10 cellular contexts compared by ENCODE assay signal in the genomic region with DNA sequence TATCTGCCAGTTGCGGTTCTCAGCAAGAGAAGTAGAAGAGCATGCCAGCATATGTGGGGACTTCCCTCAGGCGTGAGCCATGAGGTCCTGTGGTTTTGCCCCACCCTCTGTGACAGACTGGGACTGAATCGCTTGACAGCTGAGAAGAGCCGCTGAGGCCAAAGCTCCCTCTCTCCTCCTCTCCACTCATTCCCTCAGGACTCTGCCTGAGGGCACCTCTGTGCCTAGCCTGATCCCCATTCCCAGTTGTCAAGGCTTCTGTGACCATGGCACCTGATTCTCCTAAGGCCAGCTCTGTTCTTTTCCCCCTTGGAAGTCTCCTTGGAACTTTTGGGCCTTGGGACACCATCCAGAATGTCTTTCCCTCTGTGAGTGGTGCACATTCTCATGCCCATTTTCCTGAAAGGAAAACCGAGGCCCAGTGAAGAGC. TPM values are rescaled to one million over a fixed set of nuclear protein-coding genes. Genes with fewer than 3 reads are reported as not detected.
DNase-seq lines count a peak whose midpoint lies in the region; ATAC-seq and TF ChIP-seq lines count a peak whose summit lies in the region.
"Had no signal": no experiment of that assay in that cellular context is flagged by ENCODE, and none has a peak within 500 bp of the region (broad histone marks: within the 10 kb centered on the region; RNA-seq: fewer than 3 reads in every experiment).

No MANE protein-coding gene starts in this region.

- no peak overlapping the region for H3K4me3 Mint-ChIP-seq in activated naive CD8-positive, alpha-beta T cell treated with anti-CD3 and anti-CD28 coated beads, Interleukin-2, amount 10 ng/mL, durations not matched to agents 7 days and 5 days

- intact Hi-C loops in Right ventricle myocardium inferior (cut with DNase I) (no loop called here), cardiac septum (cut with DNase I) (no loop called here), ovary (cut with DNase I) (no loop called here), stomach (cut with DNase I; ENCODE audit: low total_unique reads) (no loop called here)

- H3K36me3 Mint-ChIP-seq in activated naive CD8-positive, alpha-beta T cell treated with anti-CD3 and anti-CD28 coated beads, Interleukin-2, amount 10 ng/mL, durations not matched to agents 7 days and 5 days: no peaks in the 10 kb centered on the region

- no peaks in the 10 kb centered on the region for H3K9me3 ChIP-seq in ovary
- peaks cover 0 to 7% (median 0%) of the 10 kb centered on the region in 4 donors for H3K9me3 ChIP-seq in stomach

- ATAC-seq in Right ventricle myocardium inferior: peak; percentile 69
- ATAC-seq in activated naive CD8-positive, alpha-beta T cell treated with anti-CD3 and anti-CD28 coated beads, Interleukin-2, amount 10 ng/mL, durations not matched to agents 7 days and 5 days (ENCODE audit: low read depth): peak; percentile 73
- ATAC-seq in GM19328 (IDR thresholded peaks at IDR 0.05; ENCODE audit: unreplicated experiment): no peak

- no peak overlapping the region for H3K27ac Mint-ChIP-seq in activated naive CD8-positive, alpha-beta T cell treated with anti-CD3 and anti-CD28 coated beads, Interleukin-2, amount 10 ng/mL, durations not matched to agents 7 days and 5 days

- H3K9me3 Mint-ChIP-seq in activated naive CD8-positive, alpha-beta T cell treated with anti-CD3 and anti-CD28 coated beads, Interleukin-2, amount 10 ng/mL, durations not matched to agents 7 days and 5 days: no peaks in the 10 kb centered on the region

- H3K4me3 ChIP-seq in ovary: no peak overlapping the region
- no peak overlapping the region for H3K4me3 ChIP-seq in stomach
- H3K4me3 ChIP-seq: SJSA1 had no signal

- TF ChIP-seq CTCF in ovary (IDR thresholded peaks at IDR 0.05) (no peak), stomach (IDR thresholded peaks at IDR 0.05) (no peak)

- H3K4me1 ChIP-seq in ovary (ENCODE audit: insufficient read depth) (peaks cover 3% of the 10 kb centered on the region), stomach (no peaks in the 10 kb centered on the region)
- H3K4me1 ChIP-seq: SJSA1 had no signal

- no peaks in the 10 kb centered on the region for H3K27me3 ChIP-seq in ovary
- no peaks in the 10 kb centered on the region for H3K27me3 ChIP-seq in stomach
- H3K27me3 ChIP-seq: SJSA1 had no signal

- peaks cover under 1% of the 10 kb centered on the region for H3K27me3 Mint-ChIP-seq in activated naive CD8-positive, alpha-beta T cell treated with anti-CD3 and anti-CD28 coated beads, Interleukin-2, amount 10 ng/mL, durations not matched to agents 7 days and 5 days

- no peak overlapping the region for H3K27ac ChIP-seq in ovary
- H3K27ac ChIP-seq in stomach: no peak overlapping the region
- H3K27ac ChIP-seq: SJSA1 had no signal

- TF ChIP-seq EP300 in ovary (IDR thresholded peaks at IDR 0.05) (no peak), stomach (IDR thresholded peaks at IDR 0.05) (no peak)

- POLR2A ChIA-PET in activated naive CD8-positive, alpha-beta T cell treated with anti-CD3 and anti-CD28 coated beads, Interleukin-2, amount 10 ng/mL, durations not matched to agents 7 days and 5 days (lab: Charles Lee): no interaction called here

- H3K36me3 ChIP-seq in ovary (no peaks in the 10 kb centered on the region), stomach (no peaks in the 10 kb centered on the region)
- H3K36me3 ChIP-seq: SJSA1 had no signal

- no peak for TF ChIP-seq POLR2A in ovary (IDR thresholded peaks at IDR 0.05)
- no peak for TF ChIP-seq POLR2A in stomach (IDR thresholded peaks at IDR 0.05)

- H3K4me1 Mint-ChIP-seq in activated naive CD8-positive, alpha-beta T cell treated with anti-CD3 and anti-CD28 coated beads, Interleukin-2, amount 10 ng/mL, durations not matched to agents 7 days and 5 days: peaks cover 8% of the 10 kb centered on the region

- DNase-seq in Right ventricle myocardium inferior (ENCODE audit: missing footprints): no peak
- DNase-seq in cardiac septum (ENCODE audit: low spot score): no peak
- peak; percentile 79 for DNase-seq in OCI-M1 (lab: John Stamatoyannopoulos, UW)
- no peak for DNase-seq in activated naive CD8-positive, alpha-beta T cell treated with anti-CD3 and anti-CD28 coated beads, Interleukin-2, amount 10 ng/mL, durations not matched to agents 7 days and 5 days
- DNase-seq in stimulated activated CD4-positive, alpha-beta T cell treated with anti-CD3 and anti-CD28 coated beads, Interleukin-12 subunit alpha, Interleukin-12 subunit beta, amount 100 ng/mL, for 48 hours (ENCODE audit: low read depth in 2 of 3, low spot score in 1 of 3): peak; percentile 29 to 38 (median 31)
- no peak for DNase-seq in ovary
- no peak for DNase-seq in stomach

- 86 to 90% (median 86%) methylated on average over 5 of the region's 5 CpGs for WGBS in ovary, 3 donors
- WGBS in stomach, 5 donors: 37 to 63% (median 47%) methylated on average over 5 of the region's 5 CpGs

RNA-seq across cellular contexts. Expression of a gene that starts 27.0 kb away (rescaled TPM):
- total RNA-seq in Right ventricle myocardium inferior (2.5 TPM), cardiac septum (1.4 TPM), ovary (1 to 10 TPM; 1.3 to 6.5 (median 3.8) TPM), stomach (not detected)
- total RNA-seq in activated naive CD8-positive, alpha-beta T cell treated with anti-CD3 and anti-CD28 coated beads, Interleukin-2, amount 10 ng/mL, durations not matched to agents 7 days and 5 days: not detected
- polyA plus RNA-seq in ovary (1 to 10 TPM; 2.8 to 3.1 TPM), stomach (under 1 TPM in 2 of 3 donors, not detected in 1; 0.45 to 0.62 TPM)
- total RNA-seq: SJSA1 had no signal

RNA-seq across cellular contexts. Expression of a gene that starts 30.2 kb away (rescaled TPM):
- total RNA-seq in Right ventricle myocardium inferior (1.7 TPM), cardiac septum (1.3 TPM), ovary (under 1 TPM in 1 of 7 donors, not detected in 6; 0.15 TPM), stomach (not detected)
- not detected for total RNA-seq in activated naive CD8-positive, alpha-beta T cell treated with anti-CD3 and anti-CD28 coated beads, Interleukin-2, amount 10 ng/mL, durations not matched to agents 7 days and 5 days
- polyA plus RNA-seq in ovary (not detected), stomach (not detected)
- total RNA-seq: SJSA1 had no signal
- polyA plus RNA-seq: AG04450 had no signal

RNA-seq across cellular contexts. Expression of a gene that starts 56.4 kb away (rescaled TPM):
- total RNA-seq in Right ventricle myocardium inferior: 1.2 TPM
- 0.89 TPM for total RNA-seq in cardiac septum
- total RNA-seq in activated naive CD8-positive, alpha-beta T cell treated with anti-CD3 and anti-CD28 coated beads, Interleukin-2, amount 10 ng/mL, durations not matched to agents 7 days and 5 days: 1 to 10 TPM; 2.4 to 3.2 TPM
- 1 to 10 TPM in 4 of 7 donors, under 1 TPM in 3; 0.34 to 3.9 (median 1.1) TPM for total RNA-seq in ovary
- under 1 TPM; 0.54 to 0.72 TPM for polyA plus RNA-seq in ovary
- total RNA-seq in stomach: 10 to 100 TPM in 1 of 5 donors, 1 to 10 TPM in 2, under 1 TPM in 1, not detected in 1; 0.18 to 22.6 (median 1.4) TPM
- 1 to 10 TPM in 1 of 3 donors, under 1 TPM in 1, not detected in 1; 0.56 to 1.2 TPM for polyA plus RNA-seq in stomach

Comparison
In these comparisons a context has a peak if more than half of its experiments do, and no peak if none do; other contexts are left out.
1. DNase-seq: peak in OCI-M1 (single experiment) and stimulated activated CD4-positive, alpha-beta T cell treated with anti-CD3 and anti-CD28 coated beads, Interleukin-12 subunit alpha, Interleukin-12 subunit beta, amount 100 ng/mL, for 48 hours (3 of 3); none in Right ventricle myocardium inferior (single experiment), cardiac septum (single experiment), activated naive CD8-positive, alpha-beta T cell treated with anti-CD3 and anti-CD28 coated beads, Interleukin-2, amount 10 ng/mL, durations not matched to agents 7 days and 5 days (single experiment), ovary (0 of 5) and stomach (single experiment).